8 cellular contexts compared by ENCODE assay signal in genomic region chr6:36386495-36387439, GRCh38. TPM values are rescaled to one million over a fixed set of nuclear protein-coding genes. Genes with fewer than 3 reads are reported as not detected.
DNase-seq lines count a peak whose midpoint lies in the region; ATAC-seq and TF ChIP-seq lines count a peak whose summit lies in the region.

No MANE protein-coding gene starts in this region.

- no peaks in the 10 kb centered on the region for H4K20me1 ChIP-seq in GM23338 (replicated peaks; ENCODE audit: insufficient read depth)

- H3K9me2 ChIP-seq in GM23338 (ENCODE audit: insufficient read depth), result no peaks in the 10 kb centered on the region

- peaks cover 41% of the 10 kb centered on the region for H3K27me3 Mint-ChIP-seq in GM23338 (ENCODE audit: insufficient read depth, low read depth, poor library complexity)

- no peaks in the 10 kb centered on the region; the same call in 1 of the 2 replicates for H3K36me3 ChIP-seq in GM23338 (ENCODE audit: insufficient read depth)

- 0 out of 2 replicates have a peak, but pooled peaks cover 8% of the 10 kb centered on the region for H3F3A ChIP-seq in GM23338 (replicated peaks; ENCODE audit: low read depth)

- H3K27ac Mint-ChIP-seq in GM23338, result no peak overlapping the region

- DNase-seq in AG10803 (ENCODE audit: low read depth) (peak; percentile 54), GM23338 (ENCODE audit: low spot score) (peak; percentile 65), coronary artery (ENCODE audit: low spot score) (peak; percentile 80), left kidney (ENCODE audit: low read depth, low spot score) (peak; percentile 73), OCI-M2 (lab: John Stamatoyannopoulos, UW; ENCODE audit: unreplicated experiment) (no peak)
- DNase-seq in stimulated activated CD4-positive, alpha-beta T cell treated with anti-CD3 and anti-CD28 coated beads, Interleukin-4, amount 100 ng/mL, for 4 hours, result peak; percentile 8 to 15

- peaks cover 57% of the 10 kb centered on the region for H3K27me3 ChIP-seq in GM23338 (ENCODE audit: insufficient read depth)

- peaks cover 37% of the 10 kb centered on the region for H3K4me1 Mint-ChIP-seq in GM23338

- H3K4me3 ChIP-seq in AG10803 (ENCODE audit: low read length) (peak overlapping the region; percentile 68), GM23338 (peak overlapping the region; percentile 78), coronary artery (peak overlapping the region; percentile 75)

- H3K9me3 Mint-ChIP-seq in GM23338, result peaks cover 4% of the 10 kb centered on the region; the same call in 2 of the 3 replicates

- no peak overlapping the region for H3K27ac ChIP-seq in GM23338 (ENCODE audit: low read depth)
- H3K27ac ChIP-seq in coronary artery, result peak overlapping the region; percentile 16 to 58

- H3K4me2 ChIP-seq in GM23338, result peak overlapping the region; percentile 95

- H3K4me3 Mint-ChIP-seq in GM23338, result peak overlapping the region; percentile 82

- H2AFZ ChIP-seq in GM23338, result peak overlapping the region; percentile 90

- peaks cover 6% of the 10 kb centered on the region; the same call in 1 of the 2 replicates for H3K4me1 ChIP-seq in GM23338 (ENCODE audit: insufficient read depth)

- no peaks in the 10 kb centered on the region; the same call in 2 of the 3 replicates for H3K36me3 Mint-ChIP-seq in GM23338 (ENCODE audit: low read depth)

- ATAC-seq in GM23338 (peak; percentile 59), SK-N-SH treated with all-trans-retinoic acid at 6 μM for 48 hours (peak; percentile 81), HG02610 (IDR thresholded peaks at IDR 0.05; ENCODE audit: unreplicated experiment) (no peak)

- TF ChIP-seq CTCF in AG10803 (conservative IDR thresholded peaks at IDR 0.05; ENCODE audit: low read length) (peak; percentile 37), GM23338 (conservative IDR thresholded peaks at IDR 0.05; ENCODE audit: low read depth in 2 of 2) (peak; percentile 12 to 30; a peak in 3 of 4 replicates), coronary artery (IDR thresholded peaks at IDR 0.05) (no peak)

- H3K79me2 ChIP-seq in GM23338 (replicated peaks; ENCODE audit: insufficient read depth), result no peaks in the 10 kb centered on the region

TF ChIP-seq in GM23338, 12 proteins besides CTCF, POLR2A, EP300 and RAD21:
- TF ChIP-seq EZH2phosphoT487 (IDR thresholded peaks at IDR 0.05; ENCODE audit: unreplicated experiment), result no peak
- peak; percentile 53 for TF ChIP-seq EZH2 (IDR thresholded peaks at IDR 0.05; ENCODE audit: low read depth, unreplicated experiment)

TF ChIP-seq in SK-N-SH treated with all-trans-retinoic acid at 6 μM for 48 hours, 23 proteins besides CTCF, POLR2A, EP300 and RAD21:
- TF ChIP-seq ZNF8 (CRISPR knock-in tag; IDR thresholded peaks at IDR 0.05) (no peak), TOX (CRISPR knock-in tag; IDR thresholded peaks at IDR 0.05; ENCODE audit: borderline replicate concordance) (no peak), SNAI2 (CRISPR knock-in tag; IDR thresholded peaks at IDR 0.05) (no peak), PATZ1 (CRISPR knock-in tag; IDR thresholded peaks at IDR 0.05; ENCODE audit: borderline replicate concordance) (no peak), TCF4 (CRISPR knock-in tag; IDR thresholded peaks at IDR 0.05; ENCODE audit: borderline replicate concordance) (no peak), ZC3H10 (CRISPR knock-in tag; IDR thresholded peaks at IDR 0.05) (no peak), ZFP30 (CRISPR knock-in tag; IDR thresholded peaks at IDR 0.05) (no peak), ISL1 (CRISPR knock-in tag; IDR thresholded peaks at IDR 0.05) (no peak), TSHZ2 (CRISPR knock-in tag; IDR thresholded peaks at IDR 0.05) (no peak)
TF ChIP-seq in SK-N-SH treated with all-trans-retinoic acid at 6 μM for 48 hours: peak in this region for 0.

RNA-seq across cellular contexts. Expression of gene ETV7, which starts 0.7 kb away (rescaled TPM):
- total RNA-seq in GM23338 (2014; rRNA removed; shearing (Covaris generic)), result 0.19 and 1.2 TPM in 2 replicates
- polyA plus RNA-seq in GM23338 (2016; fragmentation: Nextera tagmentation; extraction: Ambion mirVana), result 0.47 and 0.78 TPM in 2 replicates

RNA-seq across cellular contexts. Expression of gene BNIP5, which starts 50.1 kb away (rescaled TPM):
- not detected in 2 replicates for total RNA-seq in GM23338 (2014; rRNA removed; shearing (Covaris generic))
- polyA plus RNA-seq in GM23338 (2016; fragmentation: Nextera tagmentation; extraction: Ambion mirVana), result not detected in 2 replicates

RNA-seq across cellular contexts. Expression of gene PXT1, which starts 55.9 kb away (rescaled TPM):
- total RNA-seq in GM23338 (2014; rRNA removed; shearing (Covaris generic)), result 0.14 TPM in 1 of 2 replicates, not detected in the other
- not detected in 2 replicates for polyA plus RNA-seq in GM23338 (2016; fragmentation: Nextera tagmentation; extraction: Ambion mirVana)

RNA-seq across cellular contexts. Expression of gene KCTD20, which starts 56.0 kb away (rescaled TPM):
- total RNA-seq in GM23338 (2014; rRNA removed; shearing (Covaris generic)), result 25.0 and 35.1 TPM in 2 replicates
- polyA plus RNA-seq in GM23338 (2016; fragmentation: Nextera tagmentation; extraction: Ambion mirVana), result 7.1 and 7.4 TPM in 2 replicates
